28 cellular contexts compared by ENCODE assay signal in the genomic region with DNA sequence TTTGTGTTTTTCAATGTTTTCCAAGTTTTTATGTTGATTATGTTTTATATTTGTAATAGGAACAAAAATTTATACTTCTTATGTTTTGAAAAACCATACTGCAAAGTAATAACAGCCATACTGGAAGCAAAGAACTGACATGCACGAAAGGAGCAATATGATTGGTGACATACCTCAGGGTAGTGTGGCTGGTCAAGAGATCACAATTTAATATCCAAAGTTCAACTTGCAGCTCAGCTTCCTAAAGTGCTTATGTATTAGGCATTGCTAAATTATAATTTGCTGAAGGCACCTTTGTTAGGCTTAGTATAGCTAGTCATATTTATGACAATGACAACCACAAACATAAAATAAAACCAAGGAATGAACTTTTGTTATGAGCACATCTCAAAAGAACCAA.
"Had no signal": no experiment of that assay in that cellular context is flagged by ENCODE, and none has a peak within 500 bp of the region (broad histone marks: within the 10 kb centered on the region; RNA-seq: fewer than 3 reads in every experiment).

No MANE protein-coding gene starts in this region.

- ATAC-seq: activated CD4-positive, alpha-beta T cell treated with anti-CD3 and anti-CD28 coated beads for 36 hours; activated CD8-positive, alpha-beta memory T cell treated with anti-CD3 and anti-CD28 coated beads, Interleukin-2, amount 10 ng/mL, durations not matched to agents 7 days and 5 days; activated CD8-positive, alpha-beta T cell treated with anti-CD3 and anti-CD28 coated beads, Interleukin-2, amount 10 ng/mL, durations not matched to agents 7 days and 5 days; activated naive CD4-positive, alpha-beta T cell treated with anti-CD3 and anti-CD28 coated beads, Interleukin-2, amount 50 U/mL, for 72 hours; activated T-cell treated with anti-CD3 and anti-CD28 coated beads, Interleukin-2, amount 50 U/mL, for 72 hours; heart left ventricle had no signal

- H3K4me3 ChIP-seq: ascending aorta, breast epithelium, cardiac muscle cell, colonic mucosa, esophagus squamous epithelium, heart left ventricle had no signal

- H3K36me3 ChIP-seq: ascending aorta, breast epithelium, cardiac muscle cell, colonic mucosa had no signal

- DNase-seq: activated CD4-positive, alpha-beta memory T cell treated with anti-CD3 and anti-CD28 coated beads for 36 hours; activated CD4-positive, alpha-beta T cell treated with anti-CD3 and anti-CD28 coated beads for 36 hours; activated CD4-positive, alpha-beta T cell treated with anti-CD3 and anti-CD28 coated beads, Interleukin-2, amount 10 ng/mL, durations not matched to agents 24 days and 14 days; activated CD4-positive, CD25-positive, alpha-beta regulatory T cell; activated CD4-positive, CD25-positive, alpha-beta regulatory T cell treated with anti-CD3 and anti-CD28 coated beads, Interleukin-2, amount 50 U/mL, for 72 hours; activated CD8-positive, alpha-beta memory T cell treated with anti-CD3 and anti-CD28 coated beads, Interleukin-2, amount 10 ng/mL, durations not matched to agents 7 days and 5 days; activated CD8-positive, alpha-beta memory T cell treated with anti-CD3 and anti-CD28 coated beads, Interleukin-2, amount 50 U/mL, for 4 hours; activated CD8-positive, alpha-beta T cell treated with anti-CD3 and anti-CD28 coated beads, Interleukin-2, amount 10 ng/mL, durations not matched to agents 7 days and 5 days; activated gamma-delta T cell; activated naive CD4-positive, alpha-beta T cell; activated naive CD4-positive, alpha-beta T cell treated with anti-CD3 and anti-CD28 coated beads, Interleukin-2, amount 10 ng/mL, durations not matched to agents 7 days and 5 days; activated naive CD8-positive, alpha-beta T cell treated with anti-CD3 and anti-CD28 coated beads, Interleukin-2, amount 10 ng/mL, durations not matched to agents 7 days and 5 days; activated T-cell treated with anti-CD3 and anti-CD28 coated beads, Interleukin-2, amount 50 U/mL, for 1 hour; activated T-cell treated with anti-CD3 and anti-CD28 coated beads, Interleukin-2, amount 50 U/mL, for 72 hours; central memory CD4-positive, alpha-beta T cell; cerebellar nuclear complex; colonic mucosa; effector CD8-positive, alpha-beta T cell; esophagus squamous epithelium; foreskin melanocyte; heart left ventricle; T-helper 2 cell had no signal

- H3K27me3 ChIP-seq: ascending aorta, breast epithelium, cardiac muscle cell, colonic mucosa, esophagus squamous epithelium, heart left ventricle had no signal

- FAIRE-seq: endothelial cell of umbilical vein had no signal

- H3K9me3 ChIP-seq: ascending aorta, breast epithelium, colonic mucosa, esophagus squamous epithelium had no signal

- H3K4me1 ChIP-seq: ascending aorta, breast epithelium, colonic mucosa, esophagus squamous epithelium had no signal

- H3K27ac ChIP-seq: ascending aorta, breast epithelium, cardiac muscle cell, colonic mucosa, epithelial cell of prostate, esophagus squamous epithelium, heart left ventricle had no signal
